In the genomic region with DNA sequence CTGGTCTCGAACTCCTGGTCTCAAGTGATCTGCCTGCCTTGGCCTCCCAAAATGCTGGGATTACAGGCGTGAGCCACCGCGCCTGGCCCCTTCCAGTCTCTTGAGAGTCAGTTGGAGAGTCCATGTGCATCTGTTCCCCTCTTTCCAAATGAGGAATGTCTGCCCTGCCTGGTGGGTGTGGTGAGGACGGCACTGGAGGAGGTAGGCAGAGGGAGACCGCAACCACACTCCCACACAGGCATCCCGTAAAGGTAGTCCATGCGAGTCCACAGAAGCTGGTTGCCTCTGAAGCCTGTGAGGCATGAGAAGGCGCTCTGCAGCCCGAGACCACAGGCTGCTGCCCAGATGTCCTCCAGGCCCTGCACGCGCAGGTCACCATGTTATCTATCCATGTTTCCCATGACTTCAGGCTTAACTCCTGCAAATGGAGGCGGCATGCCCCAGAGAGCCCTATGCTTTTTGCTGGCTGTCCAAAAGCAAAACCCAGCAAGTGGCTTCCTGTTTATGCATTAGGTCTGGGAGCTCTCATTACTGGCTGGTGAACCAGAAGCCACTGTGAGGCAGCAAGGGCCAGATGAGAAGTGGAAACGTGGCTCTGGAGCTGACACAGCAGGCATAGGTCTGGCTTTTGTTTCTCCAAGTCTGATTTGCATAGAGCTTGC, we compare ENCODE assay signal across 10 cellular contexts.
DNase-seq lines count a peak whose midpoint lies in the region; ATAC-seq lines count a peak whose summit lies in the region.
"Had no signal": no experiment of that assay in that cellular context is flagged by ENCODE, and none has a peak within 500 bp of the region (broad histone marks: within the 10 kb centered on the region; RNA-seq: fewer than 3 reads in every experiment).

No MANE protein-coding gene starts in this region.

- no peak overlapping the region for H3K27ac Mint-ChIP-seq in stimulated activated naive B cell treated with anti-CD40 and anti-IgM and Interleukin-4, amounts not matched to agents 10 μg/mL and 1 μg/mL and 100 μg/mL, for 72 hours

- no peaks in the 10 kb centered on the region for H3K36me3 ChIP-seq in iPS-18a (ENCODE audit: control insufficient read depth, low read depth, low read length)
- H3K36me3 ChIP-seq: neutrophil had no signal

- H3K9me3 ChIP-seq in iPS-18a (ENCODE audit: control insufficient read depth, low read depth, low read length) = no peaks in the 10 kb centered on the region
- H3K9me3 ChIP-seq: neutrophil had no signal

- peaks cover 26% of the 10 kb centered on the region for H3K4me1 ChIP-seq in iPS-18a (ENCODE audit: control insufficient read depth, low read depth, low read length)

- peaks cover 28 to 30% of the 10 kb centered on the region in 2 donors for H3K27me3 Mint-ChIP-seq in stimulated activated naive B cell treated with anti-CD40 and anti-IgM and Interleukin-4, amounts not matched to agents 10 μg/mL and 1 μg/mL and 100 μg/mL, for 72 hours

- no peaks in the 10 kb centered on the region for H3K9me3 Mint-ChIP-seq in stimulated activated naive B cell treated with anti-CD40 and anti-IgM and Interleukin-4, amounts not matched to agents 10 μg/mL and 1 μg/mL and 100 μg/mL, for 72 hours

- H3K4me3 ChIP-seq in iPS-18a (ENCODE audit: low read length) = peak overlapping the region; percentile 16

- no peak overlapping the region for H3K27ac ChIP-seq in iPS-18a (ENCODE audit: low read length)
- H3K27ac ChIP-seq: neutrophil had no signal

- H3K4me3 Mint-ChIP-seq in stimulated activated naive B cell treated with anti-CD40 and anti-IgM and Interleukin-4, amounts not matched to agents 10 μg/mL and 1 μg/mL and 100 μg/mL, for 72 hours = no peak overlapping the region

- H3K27me3 ChIP-seq in iPS-18a (ENCODE audit: control insufficient read depth, insufficient read depth, low read length) = peaks cover 16% of the 10 kb centered on the region

- H3K36me3 Mint-ChIP-seq in stimulated activated naive B cell treated with anti-CD40 and anti-IgM and Interleukin-4, amounts not matched to agents 10 μg/mL and 1 μg/mL and 100 μg/mL, for 72 hours = no peaks in the 10 kb centered on the region

- DNase-seq in RPMI8226 = peak; percentile 57
- no peak for DNase-seq in stimulated activated naive B cell treated with anti-CD40 and anti-IgM and Interleukin-4, amounts not matched to agents 10 μg/mL and 1 μg/mL and 100 μg/mL, for 72 hours
- DNase-seq in activated effector memory CD4-positive, alpha-beta T cell treated with Interleukin-2 at 50 U/mL for 16 hours = no peak
- DNase-seq: activated T-cell treated with anti-CD3 and anti-CD28 coated beads for 4 hours, NCI-H187 treated with DMSO at 0.1 percent for 48 hours had no signal

- H3K4me1 Mint-ChIP-seq in stimulated activated naive B cell treated with anti-CD40 and anti-IgM and Interleukin-4, amounts not matched to agents 10 μg/mL and 1 μg/mL and 100 μg/mL, for 72 hours = peaks cover 6 to 33% of the 10 kb centered on the region in 2 donors

- peak overlapping the region; percentile 19 for H3K9ac ChIP-seq in iPS-18a (ENCODE audit: low read length)

- peak; percentile 44 for ATAC-seq in GM21529 (IDR thresholded peaks at IDR 0.05; ENCODE audit: unreplicated experiment)
- ATAC-seq in stimulated activated naive B cell treated with anti-CD40 and anti-IgM and Interleukin-4, amounts not matched to agents 10 μg/mL and 1 μg/mL and 100 μg/mL, for 72 hours (replicated peaks) = peak; percentile 50 to 58
- ATAC-seq in GM18511 (IDR thresholded peaks at IDR 0.05; ENCODE audit: unreplicated experiment) = no peak
- ATAC-seq in GM21717 (IDR thresholded peaks at IDR 0.05; ENCODE audit: unreplicated experiment) = no peak

Comparison
In these comparisons a context has a peak if more than half of its experiments do, and no peak if none do; other contexts are left out.
1. ATAC-seq: peak in GM21529 (single experiment) and stimulated activated naive B cell treated with anti-CD40 and anti-IgM and Interleukin-4, amounts not matched to agents 10 μg/mL and 1 μg/mL and 100 μg/mL, for 72 hours (2 of 2); none in GM18511 (single experiment) and GM21717 (single experiment).